1 cellular context compared by ENCODE assay signal in the genomic region with DNA sequence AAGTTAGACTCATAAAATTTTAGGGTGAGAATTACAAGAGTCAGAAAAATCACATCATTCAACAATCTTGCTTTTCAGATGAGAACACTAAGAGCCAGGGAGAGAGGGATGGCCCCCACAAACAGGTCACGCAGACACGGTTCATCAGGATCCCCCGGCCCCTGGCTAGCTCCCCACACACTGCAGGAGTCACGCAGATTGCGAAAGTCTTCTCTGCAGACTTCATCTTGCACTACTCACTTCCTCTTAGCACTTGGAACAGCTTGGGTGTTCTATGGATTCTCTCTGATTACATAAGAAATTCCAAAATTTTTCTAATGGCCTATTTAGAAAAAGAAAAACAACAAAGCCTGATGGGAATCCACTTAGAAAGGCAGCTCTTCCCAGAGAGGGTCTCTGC.
TF ChIP-seq lines count a peak whose summit lies in the region.

No MANE protein-coding gene starts in this region.

TF ChIP-seq in HepG2, 621 proteins besides CTCF, POLR2A, EP300 and RAD21 (continued from another document and continues in another):
- TF ChIP-seq ZBTB2 (CRISPR knock-in tag; IDR thresholded peaks at IDR 0.05; ENCODE audit: low read depth), result no peak
- TF ChIP-seq, protein P1, sequence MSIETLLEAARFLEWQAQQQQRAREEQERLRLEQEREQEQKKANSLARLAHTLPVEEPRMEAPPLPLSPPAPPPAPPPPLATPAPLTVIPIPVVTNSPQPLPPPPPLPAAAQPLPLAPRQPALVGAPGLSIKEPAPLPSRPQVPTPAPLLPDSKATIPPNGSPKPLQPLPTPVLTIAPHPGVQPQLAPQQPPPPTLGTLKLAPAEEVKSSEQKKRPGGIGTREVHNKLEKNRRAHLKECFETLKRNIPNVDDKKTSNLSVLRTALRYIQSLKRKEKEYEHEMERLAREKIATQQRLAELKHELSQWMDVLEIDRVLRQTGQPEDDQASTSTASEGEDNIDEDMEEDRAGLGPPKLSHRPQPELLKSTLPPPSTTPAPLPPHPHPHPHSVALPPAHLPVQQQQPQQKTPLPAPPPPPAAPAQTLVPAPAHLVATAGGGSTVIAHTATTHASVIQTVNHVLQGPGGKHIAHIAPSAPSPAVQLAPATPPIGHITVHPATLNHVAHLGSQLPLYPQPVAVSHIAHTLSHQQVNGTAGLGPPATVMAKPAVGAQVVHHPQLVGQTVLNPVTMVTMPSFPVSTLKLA (IDR thresholded peaks at IDR 0.05), result no peak
- no peak for TF ChIP-seq ZKSCAN1 (IDR thresholded peaks at IDR 0.05; ENCODE audit: low read length)
- no peak for TF ChIP-seq POLR2AphosphoS5 (IDR thresholded peaks at IDR 0.05; ENCODE audit: low read depth, low read length)
- TF ChIP-seq TEF (CRISPR knock-in tag; IDR thresholded peaks at IDR 0.05), result no peak
- no peak for TF ChIP-seq ZNF460 (CRISPR knock-in tag; IDR thresholded peaks at IDR 0.05; ENCODE audit: borderline replicate concordance)
- no peak for TF ChIP-seq FOXP4 (CRISPR knock-in tag; IDR thresholded peaks at IDR 0.05)
- TF ChIP-seq CCAR2 (optimal IDR thresholded peaks at IDR 0.05; ENCODE audit: low read depth, low read length), result no peak
- TF ChIP-seq CBX1 (IDR thresholded peaks at IDR 0.05; ENCODE audit: low read depth), result no peak
- no peak for TF ChIP-seq RNF219 (CRISPR knock-in tag; IDR thresholded peaks at IDR 0.05)
- TF ChIP-seq FOSL2 (CRISPR knock-in tag; IDR thresholded peaks at IDR 0.05), result peak; percentile 50; the same call in 1 of the 2 replicates
- no peak for TF ChIP-seq THYN1 (CRISPR knock-in tag; IDR thresholded peaks at IDR 0.05; ENCODE audit: borderline replicate concordance, low read depth)
- no peak for TF ChIP-seq NR2F6 (IDR thresholded peaks at IDR 0.05)
- TF ChIP-seq NR2F6 (CRISPR knock-in tag; IDR thresholded peaks at IDR 0.05), result no peak
- TF ChIP-seq, protein P2, sequence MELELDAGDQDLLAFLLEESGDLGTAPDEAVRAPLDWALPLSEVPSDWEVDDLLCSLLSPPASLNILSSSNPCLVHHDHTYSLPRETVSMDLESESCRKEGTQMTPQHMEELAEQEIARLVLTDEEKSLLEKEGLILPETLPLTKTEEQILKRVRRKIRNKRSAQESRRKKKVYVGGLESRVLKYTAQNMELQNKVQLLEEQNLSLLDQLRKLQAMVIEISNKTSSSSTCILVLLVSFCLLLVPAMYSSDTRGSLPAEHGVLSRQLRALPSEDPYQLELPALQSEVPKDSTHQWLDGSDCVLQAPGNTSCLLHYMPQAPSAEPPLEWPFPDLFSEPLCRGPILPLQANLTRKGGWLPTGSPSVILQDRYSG (CRISPR knock-in tag; IDR thresholded peaks at IDR 0.05), result no peak
- peak; percentile 87 for TF ChIP-seq CEBPG (CRISPR knock-in tag; IDR thresholded peaks at IDR 0.05)
- TF ChIP-seq, protein P3, sequence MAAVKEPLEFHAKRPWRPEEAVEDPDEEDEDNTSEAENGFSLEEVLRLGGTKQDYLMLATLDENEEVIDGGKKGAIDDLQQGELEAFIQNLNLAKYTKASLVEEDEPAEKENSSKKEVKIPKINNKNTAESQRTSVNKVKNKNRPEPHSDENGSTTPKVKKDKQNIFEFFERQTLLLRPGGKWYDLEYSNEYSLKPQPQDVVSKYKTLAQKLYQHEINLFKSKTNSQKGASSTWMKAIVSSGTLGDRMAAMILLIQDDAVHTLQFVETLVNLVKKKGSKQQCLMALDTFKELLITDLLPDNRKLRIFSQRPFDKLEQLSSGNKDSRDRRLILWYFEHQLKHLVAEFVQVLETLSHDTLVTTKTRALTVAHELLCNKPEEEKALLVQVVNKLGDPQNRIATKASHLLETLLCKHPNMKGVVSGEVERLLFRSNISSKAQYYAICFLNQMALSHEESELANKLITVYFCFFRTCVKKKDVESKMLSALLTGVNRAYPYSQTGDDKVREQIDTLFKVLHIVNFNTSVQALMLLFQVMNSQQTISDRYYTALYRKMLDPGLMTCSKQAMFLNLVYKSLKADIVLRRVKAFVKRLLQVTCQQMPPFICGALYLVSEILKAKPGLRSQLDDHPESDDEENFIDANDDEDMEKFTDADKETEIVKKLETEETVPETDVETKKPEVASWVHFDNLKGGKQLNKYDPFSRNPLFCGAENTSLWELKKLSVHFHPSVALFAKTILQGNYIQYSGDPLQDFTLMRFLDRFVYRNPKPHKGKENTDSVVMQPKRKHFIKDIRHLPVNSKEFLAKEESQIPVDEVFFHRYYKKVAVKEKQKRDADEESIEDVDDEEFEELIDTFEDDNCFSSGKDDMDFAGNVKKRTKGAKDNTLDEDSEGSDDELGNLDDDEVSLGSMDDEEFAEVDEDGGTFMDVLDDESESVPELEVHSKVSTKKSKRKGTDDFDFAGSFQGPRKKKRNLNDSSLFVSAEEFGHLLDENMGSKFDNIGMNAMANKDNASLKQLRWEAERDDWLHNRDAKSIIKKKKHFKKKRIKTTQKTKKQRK (IDR thresholded peaks at IDR 0.05; ENCODE audit: low read length), result no peak
- TF ChIP-seq BCLAF1 (IDR thresholded peaks at IDR 0.05), result no peak
- no peak for TF ChIP-seq TARDBP (CRISPR knock-in tag; IDR thresholded peaks at IDR 0.05)
- no peak for TF ChIP-seq ATF7 (IDR thresholded peaks at IDR 0.05)
- TF ChIP-seq ATF7 (CRISPR knock-in tag; IDR thresholded peaks at IDR 0.05), result no peak
- TF ChIP-seq SUZ12 (IDR thresholded peaks at IDR 0.05; ENCODE audit: low read depth, low read length), result no peak
- TF ChIP-seq, protein P4, sequence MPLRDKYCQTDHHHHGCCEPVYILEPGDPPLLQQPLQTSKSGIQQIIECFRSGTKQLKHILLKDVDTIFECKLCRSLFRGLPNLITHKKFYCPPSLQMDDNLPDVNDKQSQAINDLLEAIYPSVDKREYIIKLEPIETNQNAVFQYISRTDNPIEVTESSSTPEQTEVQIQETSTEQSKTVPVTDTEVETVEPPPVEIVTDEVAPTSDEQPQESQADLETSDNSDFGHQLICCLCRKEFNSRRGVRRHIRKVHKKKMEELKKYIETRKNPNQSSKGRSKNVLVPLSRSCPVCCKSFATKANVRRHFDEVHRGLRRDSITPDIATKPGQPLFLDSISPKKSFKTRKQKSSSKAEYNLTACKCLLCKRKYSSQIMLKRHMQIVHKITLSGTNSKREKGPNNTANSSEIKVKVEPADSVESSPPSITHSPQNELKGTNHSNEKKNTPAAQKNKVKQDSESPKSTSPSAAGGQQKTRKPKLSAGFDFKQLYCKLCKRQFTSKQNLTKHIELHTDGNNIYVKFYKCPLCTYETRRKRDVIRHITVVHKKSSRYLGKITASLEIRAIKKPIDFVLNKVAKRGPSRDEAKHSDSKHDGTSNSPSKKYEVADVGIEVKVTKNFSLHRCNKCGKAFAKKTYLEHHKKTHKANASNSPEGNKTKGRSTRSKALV (CRISPR knock-in tag; IDR thresholded peaks at IDR 0.05), result no peak
- no peak for TF ChIP-seq ASH2L (IDR thresholded peaks at IDR 0.05; ENCODE audit: insufficient read length, low read depth, low read length)
- peak; percentile 86 for TF ChIP-seq GATAD2A (CRISPR knock-in tag; IDR thresholded peaks at IDR 0.05)
- peak; percentile 84 for TF ChIP-seq CEBPB (IDR thresholded peaks at IDR 0.05; ENCODE audit: borderline replicate concordance, low read depth, low read length)
- TF ChIP-seq ZNF350 (CRISPR knock-in tag; IDR thresholded peaks at IDR 0.05; ENCODE audit: borderline replicate concordance, low read depth), result no peak
- TF ChIP-seq RBM22 (optimal IDR thresholded peaks at IDR 0.05; ENCODE audit: low read length), result no peak
- TF ChIP-seq ZNF660 (CRISPR knock-in tag; IDR thresholded peaks at IDR 0.05; ENCODE audit: borderline replicate concordance, low read depth), result no peak
- TF ChIP-seq, protein P5, sequence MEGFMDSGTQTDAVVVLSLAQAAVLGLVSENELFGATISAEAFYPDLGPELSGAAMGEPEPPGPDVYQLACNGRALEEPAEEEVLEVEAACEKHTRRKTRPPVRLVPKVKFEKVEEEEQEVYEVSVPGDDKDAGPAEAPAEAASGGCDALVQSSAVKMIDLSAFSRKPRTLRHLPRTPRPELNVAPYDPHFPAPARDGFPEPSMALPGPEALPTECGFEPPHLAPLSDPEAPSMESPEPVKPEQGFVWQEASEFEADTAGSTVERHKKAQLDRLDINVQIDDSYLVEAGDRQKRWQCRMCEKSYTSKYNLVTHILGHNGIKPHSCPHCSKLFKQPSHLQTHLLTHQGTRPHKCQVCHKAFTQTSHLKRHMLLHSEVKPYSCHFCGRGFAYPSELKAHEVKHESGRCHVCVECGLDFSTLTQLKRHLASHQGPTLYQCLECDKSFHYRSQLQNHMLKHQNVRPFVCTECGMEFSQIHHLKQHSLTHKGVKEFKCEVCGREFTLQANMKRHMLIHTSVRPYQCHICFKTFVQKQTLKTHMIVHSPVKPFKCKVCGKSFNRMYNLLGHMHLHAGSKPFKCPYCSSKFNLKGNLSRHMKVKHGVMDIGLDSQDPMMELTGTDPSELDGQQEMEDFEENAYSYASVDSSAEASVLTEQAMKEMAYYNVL (CRISPR knock-in tag; IDR thresholded peaks at IDR 0.05; ENCODE audit: borderline replicate concordance), result no peak
- no peak for TF ChIP-seq POGK (CRISPR knock-in tag; conservative IDR thresholded peaks at IDR 0.05)
